In genomic region chr6:33202799-33203198, GRCh38 we compare ENCODE assay signal across 11 cellular contexts. TPM values are rescaled to one million over a fixed set of nuclear protein-coding genes. Genes with fewer than 3 reads are reported as not detected.
A peak's percentile ranks its signal among the peaks of the same experiment; 100 is the strongest.
DNase-seq lines count a peak whose midpoint lies in the region; ATAC-seq and TF ChIP-seq lines count a peak whose summit lies in the region.
"Had no signal": no experiment of that assay in that cellular context is flagged by ENCODE, and none has a peak within 500 bp of the region (broad histone marks: within the 10 kb centered on the region; RNA-seq: fewer than 3 reads in every experiment).

No MANE protein-coding gene starts in this region.

- TF ChIP-seq POLR2A in stomach (IDR thresholded peaks at IDR 0.05), result no peak

- 60 to 86% (median 72%) methylated on average over 5 to 6 of the region's 6 CpGs for WGBS in stomach, 5 donors

- H3K36me3 ChIP-seq in DND-41 (ENCODE audit: insufficient read depth, low read length) (peaks cover 38% of the 10 kb centered on the region), stomach (peaks cover 17 to 27% (median 23%) of the 10 kb centered on the region in 4 donors)

- H3K36me3 Mint-ChIP-seq in activated T-helper 2 cell treated with anti-CD3 and anti-CD28 coated beads, Interferon-gamma antibody, Interleukin-2, Interleukin-4, amounts not matched to agents 10 μg/mL and 5 μg/mL and 100 μg/mL, durations not matched to agents 14 hours and 24 hours and 36 hours (ENCODE audit: low read depth), result peaks cover 39% of the 10 kb centered on the region

- no peak for TF ChIP-seq EP300 in stomach (IDR thresholded peaks at IDR 0.05)

- H3K27me3 Mint-ChIP-seq in activated T-helper 2 cell treated with anti-CD3 and anti-CD28 coated beads, Interferon-gamma antibody, Interleukin-2, Interleukin-4, amounts not matched to agents 10 μg/mL and 5 μg/mL and 100 μg/mL, durations not matched to agents 14 hours and 24 hours and 36 hours (ENCODE audit: low read depth), result no peaks in the 10 kb centered on the region

- H3K27ac ChIP-seq in DND-41 (ENCODE audit: low read length) (no peak overlapping the region), stomach (no peak overlapping the region)

- H4K20me1 ChIP-seq in DND-41 (ENCODE audit: insufficient read depth, low read length), result peaks cover 15% of the 10 kb centered on the region

- H3K27me3 ChIP-seq in DND-41 (ENCODE audit: insufficient read depth, low read length, poor library complexity) (no peaks in the 10 kb centered on the region), stomach (no peaks in the 10 kb centered on the region)

- no peak overlapping the region for H2AFZ ChIP-seq in DND-41 (ENCODE audit: low read depth, low read length)

- intact Hi-C loops in activated T-helper 2 cell treated with anti-CD3 and anti-CD28 coated beads, Interferon-gamma antibody, Interleukin-2, Interleukin-4, amounts not matched to agents 10 μg/mL and 5 μg/mL and 100 μg/mL, durations not matched to agents 14 hours and 24 hours and 36 hours (cut with micrococcal nuclease), result loop anchor here (5.0 to 10.0 kb wide), 2 partner anchors 358 to 1010 kb away; partner anchors contain the start of genes GPSM3, PBX2 and PSMB8
- intact Hi-C loops in stomach (cut with DNase I; ENCODE audit: low total_unique reads), result no loop called here

- no peak overlapping the region for H3K9ac ChIP-seq in DND-41 (ENCODE audit: low read depth, low read length)

- peak overlapping the region; percentile 35 for H3K27ac Mint-ChIP-seq in activated T-helper 2 cell treated with anti-CD3 and anti-CD28 coated beads, Interferon-gamma antibody, Interleukin-2, Interleukin-4, amounts not matched to agents 10 μg/mL and 5 μg/mL and 100 μg/mL, durations not matched to agents 14 hours and 24 hours and 36 hours

- H3K4me1 ChIP-seq in DND-41 (ENCODE audit: insufficient read depth, low read length) (peaks cover 69% of the 10 kb centered on the region), stomach (peaks cover 57 to 80% (median 77%) of the 10 kb centered on the region in 4 donors)

- no peaks in the 10 kb centered on the region for H3K9me3 ChIP-seq in DND-41 (ENCODE audit: insufficient read depth, low read length, severe bottlenecking)
- no peaks in the 10 kb centered on the region for H3K9me3 ChIP-seq in stomach

- peaks cover 59% of the 10 kb centered on the region for H3K4me1 Mint-ChIP-seq in activated T-helper 2 cell treated with anti-CD3 and anti-CD28 coated beads, Interferon-gamma antibody, Interleukin-2, Interleukin-4, amounts not matched to agents 10 μg/mL and 5 μg/mL and 100 μg/mL, durations not matched to agents 14 hours and 24 hours and 36 hours (ENCODE audit: low read depth)

- no peak for DNase-seq in AG10803 (ENCODE audit: low read depth)
- no peak for DNase-seq in DND-41
- DNase-seq in activated T-helper 2 cell treated with anti-CD3 and anti-CD28 coated beads, Interferon-gamma antibody, Interleukin-2, Interleukin-4, amounts not matched to agents 10 μg/mL and 5 μg/mL and 100 μg/mL, durations not matched to agents 14 hours and 24 hours and 36 hours (ENCODE audit: low spot score), result no peak
- peak; percentile 35 for DNase-seq in mesenteric fat pad (ENCODE audit: low spot score)
- no peak for DNase-seq in stimulated activated CD4-positive, alpha-beta T cell treated with anti-CD3 and anti-CD28 coated beads, Interleukin-4, amount 100 ng/mL, for 24 hours
- no peak for DNase-seq in stomach
- DNase-seq: activated CD8-positive, alpha-beta memory T cell treated with anti-CD3 and anti-CD28 coated beads, Interleukin-2, amount 50 U/mL, for 48 hours; NCI-H1105 treated with DMSO at 0.1 percent for 48 hours; substantia nigra had no signal

- peak overlapping the region; percentile 81 for H3K4me3 ChIP-seq in AG10803 (ENCODE audit: low read length)
- no peak overlapping the region for H3K4me3 ChIP-seq in DND-41 (ENCODE audit: low read depth in 1 of 2, low read length in 2 of 2)
- peak overlapping the region in 2 of 4 donors; percentile 91 to 94 for H3K4me3 ChIP-seq in stomach

- ATAC-seq in DND-41 (ENCODE audit: insufficient read depth, low read depth) (no peak), GM21526 (IDR thresholded peaks at IDR 0.05; ENCODE audit: low FRiP score, unreplicated experiment) (no peak), GM21515 (IDR thresholded peaks at IDR 0.05; ENCODE audit: unreplicated experiment) (no peak)

- TF ChIP-seq CTCF in AG10803 (conservative IDR thresholded peaks at IDR 0.05; ENCODE audit: low read length), result no peak
- TF ChIP-seq CTCF in DND-41 (IDR thresholded peaks at IDR 0.05; ENCODE audit: borderline replicate concordance, extremely low read depth, low read length, poor library complexity, severe bottlenecking), result no peak
- no peak for TF ChIP-seq CTCF in stomach (IDR thresholded peaks at IDR 0.05)

- no peaks in the 10 kb centered on the region for H3K9me3 Mint-ChIP-seq in activated T-helper 2 cell treated with anti-CD3 and anti-CD28 coated beads, Interferon-gamma antibody, Interleukin-2, Interleukin-4, amounts not matched to agents 10 μg/mL and 5 μg/mL and 100 μg/mL, durations not matched to agents 14 hours and 24 hours and 36 hours

- peak overlapping the region; percentile 80; the same call in 1 of the 2 replicates for H3K4me2 ChIP-seq in DND-41 (ENCODE audit: insufficient read depth, low read length)

- peaks cover 54% of the 10 kb centered on the region for H3K79me2 ChIP-seq in DND-41 (ENCODE audit: insufficient read depth, low read length)

- peak overlapping the region; percentile 100 for H3K4me3 Mint-ChIP-seq in activated T-helper 2 cell treated with anti-CD3 and anti-CD28 coated beads, Interferon-gamma antibody, Interleukin-2, Interleukin-4, amounts not matched to agents 10 μg/mL and 5 μg/mL and 100 μg/mL, durations not matched to agents 14 hours and 24 hours and 36 hours (ENCODE audit: low read depth)

RNA-seq across cellular contexts. Expression of gene HSD17B8, which starts 1.7 kb away (rescaled TPM):
- 14.7 and 18.2 TPM in 2 replicates for total RNA-seq in activated T-helper 2 cell treated with anti-CD3 and anti-CD28 coated beads, Interferon-gamma antibody, Interleukin-2, Interleukin-4, amounts not matched to agents 10 μg/mL and 5 μg/mL and 100 μg/mL, durations not matched to agents 14 hours and 24 hours and 36 hours
- total RNA-seq in mesenteric fat pad (5.3 TPM), stomach (10 to 100 TPM in 2 of 5 donors, 1 to 10 TPM in 2, not detected in 1; 8.0 to 24.8 (median 14.5) TPM)
- 10 to 100 TPM; 21.5 to 29.9 (median 24.5) TPM for polyA plus RNA-seq in stomach

RNA-seq across cellular contexts. Expression of gene SLC39A7, which starts 2.1 kb away (rescaled TPM):
- total RNA-seq in activated T-helper 2 cell treated with anti-CD3 and anti-CD28 coated beads, Interferon-gamma antibody, Interleukin-2, Interleukin-4, amounts not matched to agents 10 μg/mL and 5 μg/mL and 100 μg/mL, durations not matched to agents 14 hours and 24 hours and 36 hours, result 63.8 and 69.6 TPM in 2 replicates
- total RNA-seq in mesenteric fat pad (109 TPM), stomach (100 to 1,000 TPM in 1 of 5 donors, 10 to 100 TPM in 3, 1 to 10 TPM in 1; 9.3 to 119 (median 75.8) TPM)
- 10 to 100 TPM; 33.6 to 59.8 (median 54.5) TPM for polyA plus RNA-seq in stomach

RNA-seq across cellular contexts. Expression of gene RXRB, which starts 2.3 kb away (rescaled TPM):
- 47.8 and 50.0 TPM in 2 replicates for total RNA-seq in activated T-helper 2 cell treated with anti-CD3 and anti-CD28 coated beads, Interferon-gamma antibody, Interleukin-2, Interleukin-4, amounts not matched to agents 10 μg/mL and 5 μg/mL and 100 μg/mL, durations not matched to agents 14 hours and 24 hours and 36 hours
- total RNA-seq in mesenteric fat pad (35.8 TPM), stomach (10 to 100 TPM in 3 of 5 donors, 1 to 10 TPM in 2; 2.9 to 50.4 (median 10.7) TPM)
- 10 to 100 TPM; 15.9 to 32.7 (median 17.3) TPM for polyA plus RNA-seq in stomach

RNA-seq across cellular contexts. Expression of gene RING1, which starts 5.5 kb away (rescaled TPM):
- total RNA-seq in activated T-helper 2 cell treated with anti-CD3 and anti-CD28 coated beads, Interferon-gamma antibody, Interleukin-2, Interleukin-4, amounts not matched to agents 10 μg/mL and 5 μg/mL and 100 μg/mL, durations not matched to agents 14 hours and 24 hours and 36 hours, result 46.0 and 46.1 TPM in 2 replicates
- total RNA-seq in mesenteric fat pad (32.6 TPM), stomach (100 to 1,000 TPM in 1 of 5 donors, 10 to 100 TPM in 4; 14.3 to 140 (median 20.7) TPM)
- 10 to 100 TPM; 35.1 to 45.4 (median 37.4) TPM for polyA plus RNA-seq in stomach

RNA-seq across cellular contexts. Expression of gene COL11A2, which starts 10.5 kb away (rescaled TPM):
- total RNA-seq in activated T-helper 2 cell treated with anti-CD3 and anti-CD28 coated beads, Interferon-gamma antibody, Interleukin-2, Interleukin-4, amounts not matched to agents 10 μg/mL and 5 μg/mL and 100 μg/mL, durations not matched to agents 14 hours and 24 hours and 36 hours, result 0.34 and 0.37 TPM in 2 replicates
- total RNA-seq in mesenteric fat pad (0.67 TPM), stomach (1 to 10 TPM in 1 of 5 donors, under 1 TPM in 2, not detected in 2; under 0.01 to 1.5 (median 0.87) TPM)
- polyA plus RNA-seq in stomach, result under 1 TPM in 2 of 3 donors, not detected in 1; 0.19 to 0.88 TPM
